In genomic region chr10:26430641-26431163, GRCh38 we compare ENCODE assay signal across 8 cellular contexts. TPM values are rescaled to one million over a fixed set of nuclear protein-coding genes. Genes with fewer than 3 reads are reported as not detected.
DNase-seq lines count a peak whose midpoint lies in the region; ATAC-seq and TF ChIP-seq lines count a peak whose summit lies in the region.

No MANE protein-coding gene starts in this region.

- CTCF ChIA-PET in WTC11 (lab: Charles Lee): interaction anchor here (0.6 to 1.4 kb wide), 2 partner anchors 49 to 104 kb away, joined by 3 read pairs; no protein-coding TSS in a partner anchor

- no peak for TF ChIP-seq POLR2A in gastroesophageal sphincter (IDR thresholded peaks at IDR 0.05)

- POLR2A ChIA-PET in WTC11 (lab: Charles Lee): no interaction called here

- no peak overlapping the region for H3K4me3 Mint-ChIP-seq in WTC11

- in situ Hi-C loops in GM13976 (cut with MboI; ENCODE audit: low sequenced_read_pairs, unreplicated experiment): no loop called here

- no peaks in the 10 kb centered on the region for H3K36me3 Mint-ChIP-seq in WTC11

- H3K36me3 ChIP-seq in gastroesophageal sphincter: no peaks in the 10 kb centered on the region

- no peaks in the 10 kb centered on the region for H3K4me1 Mint-ChIP-seq in WTC11

- H3K27me3 Mint-ChIP-seq in WTC11 (ENCODE audit: low read depth): 0 out of 2 replicates have a peak, but pooled peaks cover 1% of the 10 kb centered on the region

- no peak overlapping the region for H3K27ac Mint-ChIP-seq in WTC11

- no peak for TF ChIP-seq CTCF in GM13976 (IDR thresholded peaks at IDR 0.05; ENCODE audit: borderline replicate concordance, control extremely low read depth, extremely low read depth, insufficient read depth, missing control alignments)
- no peak for TF ChIP-seq CTCF in gastroesophageal sphincter (IDR thresholded peaks at IDR 0.05)
- no peak for TF ChIP-seq CTCF in WTC11 (IDR thresholded peaks at IDR 0.05)

- peak; percentile 91 for ATAC-seq in GM21447 (IDR thresholded peaks at IDR 0.05; ENCODE audit: unreplicated experiment)
- ATAC-seq in HG03575 (IDR thresholded peaks at IDR 0.05; ENCODE audit: extremely low read depth, insufficient number of reproducible peaks, low FRiP score, unreplicated experiment): peak; percentile 89
- peak; percentile 58 for ATAC-seq in gastroesophageal sphincter
- no peak for ATAC-seq in WTC11

- TF ChIP-seq EP300 in gastroesophageal sphincter (IDR thresholded peaks at IDR 0.05): no peak

- no peak overlapping the region for H3K4me3 ChIP-seq in gastroesophageal sphincter

- DNase-seq in GM13976 (ENCODE audit: low spot score) (peak; percentile 72), WTC11 (ENCODE audit: low spot score) (no peak), SHP77 treated with DMSO at 0.1 percent for 48 hours (lab: John Stamatoyannopoulos, UW) (no peak), cortex of kidney (lab: John Stamatoyannopoulos, UW) (no peak), H4 (ENCODE audit: low spot score) (no peak)

- H3K9me3 Mint-ChIP-seq in WTC11: peaks cover 4% of the 10 kb centered on the region

- WGBS in gastroesophageal sphincter (ENCODE audit: low coverage in 1 of 2), 2 donors: 55 to 57% methylated on average over 4 of the region's 4 CpGs

- H3K4me1 ChIP-seq in gastroesophageal sphincter: no peaks in the 10 kb centered on the region

- no peak overlapping the region for H3K27ac ChIP-seq in gastroesophageal sphincter

- peaks cover 12% of the 10 kb centered on the region for H3K27me3 ChIP-seq in gastroesophageal sphincter

- H3K9me3 ChIP-seq in gastroesophageal sphincter: no peaks in the 10 kb centered on the region

TF ChIP-seq in WTC11, 78 proteins besides CTCF, POLR2A, EP300 and RAD21:
- TF ChIP-seq ZBTB21 (CRISPR knock-in tag; IDR thresholded peaks at IDR 0.05; ENCODE audit: borderline replicate concordance) (no peak), PRRX2 (CRISPR knock-in tag; IDR thresholded peaks at IDR 0.05) (no peak), HMGA2 (CRISPR knock-in tag; IDR thresholded peaks at IDR 0.05) (no peak), GTF2I (CRISPR knock-in tag; conservative IDR thresholded peaks at IDR 0.05) (no peak), ZNF121 (CRISPR knock-in tag; IDR thresholded peaks at IDR 0.05) (no peak), MYBL2 (CRISPR knock-in tag; IDR thresholded peaks at IDR 0.05) (no peak), PRDM15 (CRISPR knock-in tag; IDR thresholded peaks at IDR 0.05) (no peak), FOXK1 (CRISPR knock-in tag; IDR thresholded peaks at IDR 0.05) (no peak), MAX (CRISPR knock-in tag; IDR thresholded peaks at IDR 0.05) (no peak)
- TF ChIP-seq, protein P1, sequence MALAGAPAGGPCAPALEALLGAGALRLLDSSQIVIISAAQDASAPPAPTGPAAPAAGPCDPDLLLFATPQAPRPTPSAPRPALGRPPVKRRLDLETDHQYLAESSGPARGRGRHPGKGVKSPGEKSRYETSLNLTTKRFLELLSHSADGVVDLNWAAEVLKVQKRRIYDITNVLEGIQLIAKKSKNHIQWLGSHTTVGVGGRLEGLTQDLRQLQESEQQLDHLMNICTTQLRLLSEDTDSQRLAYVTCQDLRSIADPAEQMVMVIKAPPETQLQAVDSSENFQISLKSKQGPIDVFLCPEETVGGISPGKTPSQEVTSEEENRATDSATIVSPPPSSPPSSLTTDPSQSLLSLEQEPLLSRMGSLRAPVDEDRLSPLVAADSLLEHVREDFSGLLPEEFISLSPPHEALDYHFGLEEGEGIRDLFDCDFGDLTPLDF (CRISPR knock-in tag; IDR thresholded peaks at IDR 0.05): no peak
- TF ChIP-seq, protein P2, sequence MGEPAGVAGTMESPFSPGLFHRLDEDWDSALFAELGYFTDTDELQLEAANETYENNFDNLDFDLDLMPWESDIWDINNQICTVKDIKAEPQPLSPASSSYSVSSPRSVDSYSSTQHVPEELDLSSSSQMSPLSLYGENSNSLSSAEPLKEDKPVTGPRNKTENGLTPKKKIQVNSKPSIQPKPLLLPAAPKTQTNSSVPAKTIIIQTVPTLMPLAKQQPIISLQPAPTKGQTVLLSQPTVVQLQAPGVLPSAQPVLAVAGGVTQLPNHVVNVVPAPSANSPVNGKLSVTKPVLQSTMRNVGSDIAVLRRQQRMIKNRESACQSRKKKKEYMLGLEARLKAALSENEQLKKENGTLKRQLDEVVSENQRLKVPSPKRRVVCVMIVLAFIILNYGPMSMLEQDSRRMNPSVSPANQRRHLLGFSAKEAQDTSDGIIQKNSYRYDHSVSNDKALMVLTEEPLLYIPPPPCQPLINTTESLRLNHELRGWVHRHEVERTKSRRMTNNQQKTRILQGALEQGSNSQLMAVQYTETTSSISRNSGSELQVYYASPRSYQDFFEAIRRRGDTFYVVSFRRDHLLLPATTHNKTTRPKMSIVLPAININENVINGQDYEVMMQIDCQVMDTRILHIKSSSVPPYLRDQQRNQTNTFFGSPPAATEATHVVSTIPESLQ (CRISPR knock-in tag; IDR thresholded peaks at IDR 0.05): no peak
- TF ChIP-seq, protein P3, sequence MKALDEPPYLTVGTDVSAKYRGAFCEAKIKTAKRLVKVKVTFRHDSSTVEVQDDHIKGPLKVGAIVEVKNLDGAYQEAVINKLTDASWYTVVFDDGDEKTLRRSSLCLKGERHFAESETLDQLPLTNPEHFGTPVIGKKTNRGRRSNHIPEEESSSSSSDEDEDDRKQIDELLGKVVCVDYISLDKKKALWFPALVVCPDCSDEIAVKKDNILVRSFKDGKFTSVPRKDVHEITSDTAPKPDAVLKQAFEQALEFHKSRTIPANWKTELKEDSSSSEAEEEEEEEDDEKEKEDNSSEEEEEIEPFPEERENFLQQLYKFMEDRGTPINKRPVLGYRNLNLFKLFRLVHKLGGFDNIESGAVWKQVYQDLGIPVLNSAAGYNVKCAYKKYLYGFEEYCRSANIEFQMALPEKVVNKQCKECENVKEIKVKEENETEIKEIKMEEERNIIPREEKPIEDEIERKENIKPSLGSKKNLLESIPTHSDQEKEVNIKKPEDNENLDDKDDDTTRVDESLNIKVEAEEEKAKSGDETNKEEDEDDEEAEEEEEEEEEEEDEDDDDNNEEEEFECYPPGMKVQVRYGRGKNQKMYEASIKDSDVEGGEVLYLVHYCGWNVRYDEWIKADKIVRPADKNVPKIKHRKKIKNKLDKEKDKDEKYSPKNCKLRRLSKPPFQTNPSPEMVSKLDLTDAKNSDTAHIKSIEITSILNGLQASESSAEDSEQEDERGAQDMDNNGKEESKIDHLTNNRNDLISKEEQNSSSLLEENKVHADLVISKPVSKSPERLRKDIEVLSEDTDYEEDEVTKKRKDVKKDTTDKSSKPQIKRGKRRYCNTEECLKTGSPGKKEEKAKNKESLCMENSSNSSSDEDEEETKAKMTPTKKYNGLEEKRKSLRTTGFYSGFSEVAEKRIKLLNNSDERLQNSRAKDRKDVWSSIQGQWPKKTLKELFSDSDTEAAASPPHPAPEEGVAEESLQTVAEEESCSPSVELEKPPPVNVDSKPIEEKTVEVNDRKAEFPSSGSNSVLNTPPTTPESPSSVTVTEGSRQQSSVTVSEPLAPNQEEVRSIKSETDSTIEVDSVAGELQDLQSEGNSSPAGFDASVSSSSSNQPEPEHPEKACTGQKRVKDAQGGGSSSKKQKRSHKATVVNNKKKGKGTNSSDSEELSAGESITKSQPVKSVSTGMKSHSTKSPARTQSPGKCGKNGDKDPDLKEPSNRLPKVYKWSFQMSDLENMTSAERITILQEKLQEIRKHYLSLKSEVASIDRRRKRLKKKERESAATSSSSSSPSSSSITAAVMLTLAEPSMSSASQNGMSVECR (CRISPR knock-in tag; IDR thresholded peaks at IDR 0.05; ENCODE audit: borderline replicate concordance): no peak

RNA-seq across cellular contexts. Expression of gene APBB1IP, which starts 7.4 kb away (rescaled TPM):
- total RNA-seq in gastroesophageal sphincter (1 to 10 TPM; 2.3 to 6.9 (median 4.9) TPM), WTC11 (2021) (0.16 to 0.22 TPM (median 0.18 TPM) in 3 replicates)
- total RNA-seq in H4 (2014; rRNA removed; shearing (Covaris generic)): not detected in 2 replicates
